ENCODE assay signal across 8 cellular contexts in genomic region chr13:113585828-113586355, GRCh38. TPM values are rescaled to one million over a fixed set of nuclear protein-coding genes. Genes with fewer than 3 reads are reported as not detected.
A peak's percentile ranks its signal among the peaks of the same experiment; 100 is the strongest.
DNase-seq lines count a peak whose midpoint lies in the region; ATAC-seq and TF ChIP-seq lines count a peak whose summit lies in the region.

No MANE protein-coding gene starts in this region.

- intact Hi-C loops in esophagus muscularis mucosa (cut with DNase I): no loop called here

- peak overlapping the region; percentile 87 for H3K4me2 ChIP-seq in GM23248 (ENCODE audit: unreplicated experiment)

- H3K9me2 ChIP-seq in GM23248 (ENCODE audit: insufficient read depth): no peaks in the 10 kb centered on the region

- no peak for ATAC-seq in GM19395 (IDR thresholded peaks at IDR 0.05; ENCODE audit: unreplicated experiment)
- no peak for ATAC-seq in GM18519 (IDR thresholded peaks at IDR 0.05; ENCODE audit: low FRiP score, unreplicated experiment)
- ATAC-seq in GM21423 (IDR thresholded peaks at IDR 0.05; ENCODE audit: unreplicated experiment): no peak

- H3K27ac ChIP-seq in GM23248 (no peak overlapping the region), SK-N-MC (no peak overlapping the region), esophagus muscularis mucosa (replicated peaks in 1 of 4) (no peak overlapping the region), rectal smooth muscle tissue (ENCODE audit: low read depth, low read length) (no peak overlapping the region)

- DNase-seq in GM23248: no peak
- no peak for DNase-seq in SK-N-MC (ENCODE audit: low read depth, low spot score)
- DNase-seq in esophagus muscularis mucosa (ENCODE audit: extremely low spot score): peak; percentile 29
- DNase-seq in EL: no peak

- in situ Hi-C loops in GM23248 (cut with MboI): no loop called here

- no peaks in the 10 kb centered on the region for H3K9me3 ChIP-seq in GM23248 (ENCODE audit: low read depth)
- H3K9me3 ChIP-seq in SK-N-MC (ENCODE audit: low read depth, low read length): no peaks in the 10 kb centered on the region
- no peaks in the 10 kb centered on the region for H3K9me3 ChIP-seq in esophagus muscularis mucosa

- WGBS in GM23248 (ENCODE audit: low coverage in 1 of 2, low lambda C conversion rate in 2 of 2, missing lambda C conversion rate in 2 of 2), 2 experiments: 79% methylated on average over 11 of the region's 11 CpGs
- WGBS in esophagus muscularis mucosa: 85% methylated on average over 11 of the region's 11 CpGs

- TF ChIP-seq POLR2A in esophagus muscularis mucosa (IDR thresholded peaks at IDR 0.05; ENCODE audit: low read depth): no peak

- peaks cover 54% of the 10 kb centered on the region for H3K79me2 ChIP-seq in GM23248 (ENCODE audit: insufficient read depth)

- no peak for TF ChIP-seq EP300 in esophagus muscularis mucosa (IDR thresholded peaks at IDR 0.05)

- H2AFZ ChIP-seq in GM23248: peak overlapping the region; percentile 42

- H3K27me3 ChIP-seq in GM23248 (replicated peaks; ENCODE audit: insufficient read depth) (no peaks in the 10 kb centered on the region), esophagus muscularis mucosa (no peaks in the 10 kb centered on the region), rectal smooth muscle tissue (ENCODE audit: control insufficient read depth, insufficient read depth, low read length) (no peaks in the 10 kb centered on the region)

- peaks cover under 1% of the 10 kb centered on the region; the same call in 1 of the 2 replicates for H3F3A ChIP-seq in GM23248 (ENCODE audit: insufficient read depth)

- H3K9ac ChIP-seq in GM23248 (peak overlapping the region; percentile 61), SK-N-MC (ENCODE audit: insufficient read length) (peak overlapping the region; percentile 86), rectal smooth muscle tissue (ENCODE audit: low read length) (no peak overlapping the region)

- no peak for TF ChIP-seq CTCF in esophagus muscularis mucosa (IDR thresholded peaks at IDR 0.05)

- H3K4me1 ChIP-seq in GM23248 (ENCODE audit: insufficient read depth): peaks cover 5% of the 10 kb centered on the region; the same call in 1 of the 2 replicates
- peaks cover 8 to 37% (median 21%) of the 10 kb centered on the region in 4 donors for H3K4me1 ChIP-seq in esophagus muscularis mucosa
- peaks cover 6% of the 10 kb centered on the region for H3K4me1 ChIP-seq in rectal smooth muscle tissue (ENCODE audit: control insufficient read depth, insufficient read depth, low read length)

- H4K20me1 ChIP-seq in GM23248 (ENCODE audit: insufficient read depth): no peaks in the 10 kb centered on the region; the same call in 1 of the 2 replicates

- H3K4me3 ChIP-seq in GM23248: peak overlapping the region; percentile 79
- peak overlapping the region; percentile 88 for H3K4me3 ChIP-seq in SK-N-MC
- peak overlapping the region; percentile 62 to 73 (median 66) for H3K4me3 ChIP-seq in esophagus muscularis mucosa
- peak overlapping the region; percentile 52 for H3K4me3 ChIP-seq in rectal smooth muscle tissue (ENCODE audit: low read length)

- H3K36me3 ChIP-seq in GM23248 (ENCODE audit: low read depth): 0 out of 2 replicates have a peak, but pooled peaks cover 3% of the 10 kb centered on the region
- peaks cover 49% of the 10 kb centered on the region for H3K36me3 ChIP-seq in SK-N-MC (ENCODE audit: insufficient read depth, low read length)
- H3K36me3 ChIP-seq in esophagus muscularis mucosa: peaks cover 0 to 32% (median 13%) of the 10 kb centered on the region in 4 donors
- peaks cover 6% of the 10 kb centered on the region for H3K36me3 ChIP-seq in rectal smooth muscle tissue (ENCODE audit: control insufficient read depth, insufficient read depth, low read length)

RNA-seq across cellular contexts. Expression of gene TFDP1, which starts 1.3 kb away (rescaled TPM):
- total RNA-seq in GM23248 (2014; rRNA removed; shearing (Covaris generic)): 59.6 and 74.8 TPM in 2 replicates
- polyA plus RNA-seq in GM23248 (2016; fragmentation: Nextera tagmentation; extraction: Ambion mirVana): 122 and 127 TPM in 2 replicates
- 10 to 100 TPM; 30.7 to 42.2 (median 32.1) TPM for total RNA-seq in esophagus muscularis mucosa
